ENCODE assay signal across 7 cellular contexts in the genomic region with DNA sequence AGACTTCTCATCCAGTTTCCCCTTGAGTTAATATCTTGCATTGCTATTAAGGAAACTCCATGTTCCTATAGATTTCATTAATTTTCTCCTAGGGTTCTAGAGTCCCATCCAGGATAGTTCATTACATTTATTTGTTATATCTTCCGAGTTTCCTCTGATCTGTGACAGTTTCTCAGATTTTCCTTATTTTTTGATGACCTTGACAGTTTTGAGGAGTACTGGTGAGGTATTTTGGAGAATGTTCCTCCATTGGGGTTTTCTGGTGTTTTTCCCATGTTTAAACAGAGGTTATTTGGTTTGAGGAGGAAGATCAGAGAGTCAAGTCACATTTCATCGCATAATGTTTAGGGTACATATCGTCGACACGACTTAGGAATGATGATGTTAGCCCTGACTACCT.
"Had no signal": no experiment of that assay in that cellular context is flagged by ENCODE, and none has a peak within 500 bp of the region (broad histone marks: within the 10 kb centered on the region; RNA-seq: fewer than 3 reads in every experiment).

No MANE protein-coding gene starts in this region.

- H3K9ac ChIP-seq: GM23248 had no signal

- DNase-seq: GM23248, H9, HCEC 1CT, KG1 had no signal

- H3K4me3 ChIP-seq: GM23248 had no signal

- H2AFZ ChIP-seq: GM23248 had no signal

- H3K27ac ChIP-seq: GM23248, HL-60 had no signal

- FAIRE-seq: H1, H54 had no signal
